Comparison of ENCODE assay signal across 8 cellular contexts in the genomic region with DNA sequence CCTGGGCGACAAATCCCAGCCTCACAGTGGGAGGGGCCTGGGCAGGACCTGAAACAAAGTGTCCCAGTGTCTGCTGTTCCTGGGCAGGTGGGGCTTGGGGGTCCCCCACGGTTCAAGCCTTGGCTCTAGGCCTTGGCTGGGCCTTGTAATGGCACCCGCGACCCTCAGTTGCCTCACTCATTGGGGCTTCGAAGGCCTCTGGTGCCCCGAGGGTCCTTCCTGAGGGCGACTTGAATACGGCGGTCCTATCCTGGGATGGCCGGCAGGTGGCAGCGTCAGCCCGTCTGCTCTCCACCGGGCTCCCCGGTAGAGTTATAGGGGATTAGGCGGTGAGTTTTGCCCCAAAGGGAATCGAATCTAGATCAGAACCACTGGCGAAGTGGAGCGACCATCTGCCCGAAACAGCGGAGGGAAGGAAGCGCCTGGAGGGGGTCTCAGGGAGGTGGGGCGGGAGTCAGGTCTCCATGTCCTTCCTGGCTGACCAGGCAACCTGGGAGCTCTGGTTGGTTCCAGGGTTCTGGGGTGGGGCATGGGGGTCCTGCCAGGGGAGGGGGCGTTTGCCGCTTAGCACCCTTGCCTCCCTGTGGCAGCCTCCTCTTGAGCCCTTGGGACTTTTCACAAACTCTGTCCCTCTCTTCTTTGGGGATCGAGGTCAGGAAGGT. TPM values are rescaled to one million over a fixed set of nuclear protein-coding genes. Genes with fewer than 3 reads are reported as not detected.
DNase-seq lines count a peak whose midpoint lies in the region; ATAC-seq and TF ChIP-seq lines count a peak whose summit lies in the region.

No MANE protein-coding gene starts in this region.

- peak; percentile 90 for TF ChIP-seq CTCF in AG09319 (IDR thresholded peaks at IDR 0.05; ENCODE audit: low read depth, low read length)
- TF ChIP-seq CTCF in lower leg skin (IDR thresholded peaks at IDR 0.05) = peak in 1 of 3 donors; percentile 63

- TF ChIP-seq POLR2A in lower leg skin (IDR thresholded peaks at IDR 0.05) = no peak

- ATAC-seq in HG02884 (IDR thresholded peaks at IDR 0.05; ENCODE audit: unreplicated experiment) = no peak

- no peak overlapping the region for H3K4me3 ChIP-seq in lower leg skin (ENCODE audit: low read depth, poor library complexity, severe bottlenecking)

- 1 to 3% methylated on average over 25 of the region's 25 CpGs for WGBS in lower leg skin, 2 donors

- intact Hi-C loops in lower leg skin (cut with DNase I; ENCODE audit: low total_unique reads) = loop anchor here (1.0 kb wide), 1 partner anchor 134 kb away; no protein-coding TSS in a partner anchor

- peak; percentile 19 for DNase-seq in AG09319 (ENCODE audit: extremely low read depth, low read depth)
- peak; percentile 51 for DNase-seq in H4 (ENCODE audit: low spot score)
- DNase-seq in NCI-H526 treated with DMSO at 0.1 percent for 48 hours (lab: John Stamatoyannopoulos, UW) = peak; percentile 32
- peak; percentile 66 to 71 for DNase-seq in activated CD4-positive, alpha-beta T cell treated with anti-CD3 and anti-CD28 coated beads, Interleukin-2, amount 50 U/mL, for 24 hours (ENCODE audit: low read depth in 1 of 2, low spot score in 1 of 2)
- peak; percentile 79 for DNase-seq in dermis blood vessel endothelial cell
- DNase-seq in lower leg skin (ENCODE audit: low spot score in 2 of 2) = peak; percentile 61 to 96
- peak; percentile 72 to 74 (median 73) for DNase-seq in stimulated activated CD4-positive, alpha-beta T cell treated with anti-CD3 and anti-CD28 coated beads, TNF-alpha, amount 100 ng/mL, for 4 hours (ENCODE audit: low read depth in 3 of 3)

RNA-seq across cellular contexts. Expression of a gene that starts 2.1 kb away (rescaled TPM):
- total RNA-seq in H4 (2014; rRNA removed; shearing (Covaris generic)) = 26.1 and 44.5 TPM in 2 replicates
- total RNA-seq in dermis blood vessel endothelial cell (33.4 and 44.9 TPM in 2 replicates), lower leg skin (10 to 100 TPM; 18.3 to 35.9 (median 27.7) TPM)

RNA-seq across cellular contexts. Expression of a gene that starts 22.8 kb away (rescaled TPM):
- 173 and 208 TPM in 2 replicates for total RNA-seq in H4 (2014; rRNA removed; shearing (Covaris generic))
- total RNA-seq in dermis blood vessel endothelial cell = 62.6 and 64.8 TPM in 2 replicates
- 100 to 1,000 TPM in 1 of 4 donors, 10 to 100 TPM in 3; 67.4 to 114 (median 70.7) TPM for total RNA-seq in lower leg skin

RNA-seq across cellular contexts. Expression of a gene that starts 23.1 kb away (rescaled TPM):
- 5.4 and 6.3 TPM in 2 replicates for total RNA-seq in H4 (2014; rRNA removed; shearing (Covaris generic))
- 7.4 and 7.7 TPM in 2 replicates for total RNA-seq in dermis blood vessel endothelial cell
- 1 to 10 TPM; 5.7 to 9.7 (median 7.1) TPM for total RNA-seq in lower leg skin

Comparison
In these comparisons a context has a peak if more than half of its experiments do, and no peak if none do; other contexts are left out.
1. DNase-seq: peak in every context shown above with its lines; median percentile 79 in dermis blood vessel endothelial cell; 78 in lower leg skin; 73 in stimulated activated CD4-positive, alpha-beta T cell treated with anti-CD3 and anti-CD28 coated beads, TNF-alpha, amount 100 ng/mL, for 4 hours; 68 in activated CD4-positive, alpha-beta T cell treated with anti-CD3 and anti-CD28 coated beads, Interleukin-2, amount 50 U/mL, for 24 hours; 51 in H4; 32 in NCI-H526 treated with DMSO at 0.1 percent for 48 hours; 19 in AG09319.